Comparison of ENCODE assay signal across 7 cellular contexts in genomic region chr1:23791434-23792047, GRCh38. TPM values are rescaled to one million over a fixed set of nuclear protein-coding genes. Genes with fewer than 3 reads are reported as not detected.
DNase-seq lines count a peak whose midpoint lies in the region; ATAC-seq and TF ChIP-seq lines count a peak whose summit lies in the region.

No MANE protein-coding gene starts in this region.

- no peak for DNase-seq in MM.1S
- peak in 1 of 2 donors; percentile 27 for DNase-seq in activated naive CD4-positive, alpha-beta T cell treated with anti-CD3 and anti-CD28 coated beads, Interleukin-2, amount 50 U/mL, for 72 hours (ENCODE audit: low spot score in 2 of 2)
- DNase-seq in hepatic stellate cell (ENCODE audit: low spot score): peak; percentile 66
- peak; percentile 71 for DNase-seq in sigmoid colon
- DNase-seq in NCI-H2029 treated with DMSO at 0.1 percent for 48 hours (lab: John Stamatoyannopoulos, UW): no peak
- no peak for DNase-seq in foreskin melanocyte

- no peaks in the 10 kb centered on the region for H3K27me3 ChIP-seq in MM.1S (replicated peaks; ENCODE audit: insufficient read depth, low read length)
- no peaks in the 10 kb centered on the region for H3K27me3 ChIP-seq in sigmoid colon

- H3K36me3 ChIP-seq in MM.1S (replicated peaks; ENCODE audit: insufficient read depth, low read length): no peaks in the 10 kb centered on the region
- peaks cover 6 to 48% (median 16%) of the 10 kb centered on the region in 4 donors for H3K36me3 ChIP-seq in sigmoid colon

- H2AFZ ChIP-seq in MM.1S (ENCODE audit: low read length): peak overlapping the region; percentile 95

- TF ChIP-seq POLR2A in sigmoid colon (IDR thresholded peaks at IDR 0.05): no peak

- H3K9me2 ChIP-seq in MM.1S (replicated peaks; ENCODE audit: insufficient read depth, low read length): no peaks in the 10 kb centered on the region

- H3K27ac Mint-ChIP-seq in activated naive CD4-positive, alpha-beta T cell treated with anti-CD3 and anti-CD28 coated beads, Interleukin-2, amount 50 U/mL, for 72 hours: peak overlapping the region; percentile 91 to 93

- no peaks in the 10 kb centered on the region for H3K9me3 Mint-ChIP-seq in activated naive CD4-positive, alpha-beta T cell treated with anti-CD3 and anti-CD28 coated beads, Interleukin-2, amount 50 U/mL, for 72 hours

- TF ChIP-seq CTCF in GM12875 (IDR thresholded peaks at IDR 0.05; ENCODE audit: borderline replicate concordance, insufficient read depth, low read depth, low read length) (no peak), MM.1S (IDR thresholded peaks at IDR 0.05; ENCODE audit: low read length) (no peak), sigmoid colon (IDR thresholded peaks at IDR 0.05) (no peak)

- ATAC-seq in activated naive CD4-positive, alpha-beta T cell treated with anti-CD3 and anti-CD28 coated beads, Interleukin-2, amount 50 U/mL, for 72 hours: peak; percentile 30 to 34

- WGBS in sigmoid colon, 2 donors: 0 to 2% methylated on average over 17 of the region's 17 CpGs

- peaks cover 7% of the 10 kb centered on the region for H3F3A ChIP-seq in MM.1S (ENCODE audit: insufficient read depth, low read length)

- peak overlapping the region; percentile 74 for H3K9ac ChIP-seq in MM.1S (ENCODE audit: low read length)

- H3K9me3 ChIP-seq in MM.1S (replicated peaks; ENCODE audit: insufficient read depth, low read length) (no peaks in the 10 kb centered on the region), sigmoid colon (no peaks in the 10 kb centered on the region)

- H3K4me1 ChIP-seq in MM.1S (ENCODE audit: low read length): peaks cover 7% of the 10 kb centered on the region
- H3K4me1 ChIP-seq in sigmoid colon: peaks cover 0 to 37% (median 32%) of the 10 kb centered on the region in 4 donors

- H3K79me2 ChIP-seq in MM.1S (ENCODE audit: low read length): peaks cover 33% of the 10 kb centered on the region

- TF ChIP-seq EP300 in sigmoid colon (IDR thresholded peaks at IDR 0.05): no peak

- H3K4me2 ChIP-seq in MM.1S (ENCODE audit: low read depth, low read length): peak overlapping the region; percentile 91

- intact Hi-C loops in sigmoid colon (cut with DNase I): no loop called here

- H3K27ac ChIP-seq in MM.1S (ENCODE audit: low read length) (no peak overlapping the region; the same call in 1 of the 2 replicates), sigmoid colon (peak overlapping the region; percentile 73 to 85 (median 82))

- peak overlapping the region; percentile 76 for H3K4me3 ChIP-seq in GM12875 (ENCODE audit: low read depth, low read length)
- peak overlapping the region; percentile 90 for H3K4me3 ChIP-seq in MM.1S (ENCODE audit: low read length)
- peak overlapping the region; percentile 52 to 84 (median 77) for H3K4me3 ChIP-seq in sigmoid colon

- no peaks in the 10 kb centered on the region for H4K20me1 ChIP-seq in MM.1S (ENCODE audit: insufficient read depth, low read length)

- peaks cover 7 to 25% of the 10 kb centered on the region in 2 donors for H3K36me3 Mint-ChIP-seq in activated naive CD4-positive, alpha-beta T cell treated with anti-CD3 and anti-CD28 coated beads, Interleukin-2, amount 50 U/mL, for 72 hours

RNA-seq across cellular contexts. Expression of gene LYPLA2, which starts 0.6 kb away (rescaled TPM):
- 10 to 100 TPM; 73.6 to 78.1 TPM for total RNA-seq in activated naive CD4-positive, alpha-beta T cell treated with anti-CD3 and anti-CD28 coated beads, Interleukin-2, amount 50 U/mL, for 72 hours
- total RNA-seq in sigmoid colon: 10 to 100 TPM; 20.2 to 24.4 (median 23.3) TPM
- polyA plus RNA-seq in sigmoid colon: 100 to 1,000 TPM in 2 of 3 donors, 10 to 100 TPM in 1; 99.6 to 121 (median 120) TPM

RNA-seq across cellular contexts. Expression of gene GALE, which starts 9.0 kb away (rescaled TPM):
- total RNA-seq in activated naive CD4-positive, alpha-beta T cell treated with anti-CD3 and anti-CD28 coated beads, Interleukin-2, amount 50 U/mL, for 72 hours: 10 to 100 TPM; 43.6 to 53.2 TPM
- 10 to 100 TPM in 1 of 4 donors, 1 to 10 TPM in 3; 7.8 to 11.5 (median 9.5) TPM for total RNA-seq in sigmoid colon
- polyA plus RNA-seq in sigmoid colon: 100 to 1,000 TPM; 131 to 208 (median 207) TPM

RNA-seq across cellular contexts. Expression of gene PITHD1, which starts 13.3 kb away (rescaled TPM):
- total RNA-seq in activated naive CD4-positive, alpha-beta T cell treated with anti-CD3 and anti-CD28 coated beads, Interleukin-2, amount 50 U/mL, for 72 hours: 10 to 100 TPM; 68.6 to 94.7 TPM
- total RNA-seq in sigmoid colon: 10 to 100 TPM; 47.9 to 78.7 (median 50.9) TPM
- 10 to 100 TPM; 41.2 to 47.2 (median 42.0) TPM for polyA plus RNA-seq in sigmoid colon

RNA-seq across cellular contexts. Expression of gene HMGCL, which starts 33.7 kb away (rescaled TPM):
- 10 to 100 TPM; 29.0 to 45.3 TPM for total RNA-seq in activated naive CD4-positive, alpha-beta T cell treated with anti-CD3 and anti-CD28 coated beads, Interleukin-2, amount 50 U/mL, for 72 hours
- total RNA-seq in sigmoid colon: 10 to 100 TPM; 24.8 to 47.4 (median 37.9) TPM
- 100 to 1,000 TPM in 2 of 3 donors, 10 to 100 TPM in 1; 56.6 to 156 (median 118) TPM for polyA plus RNA-seq in sigmoid colon

RNA-seq across cellular contexts. Expression of gene ELOA, which starts 48.3 kb away (rescaled TPM):
- total RNA-seq in activated naive CD4-positive, alpha-beta T cell treated with anti-CD3 and anti-CD28 coated beads, Interleukin-2, amount 50 U/mL, for 72 hours: 10 to 100 TPM; 30.9 to 33.4 TPM
- total RNA-seq in sigmoid colon: 10 to 100 TPM; 25.7 to 29.9 (median 26.7) TPM
- polyA plus RNA-seq in sigmoid colon: 10 to 100 TPM; 12.3 to 18.3 (median 15.0) TPM

Comparison
In these comparisons a context has a peak if more than half of its experiments do, and no peak if none do; other contexts are left out.
1. DNase-seq: peak in hepatic stellate cell (single experiment) and sigmoid colon (single experiment); none in MM.1S (single experiment), NCI-H2029 treated with DMSO at 0.1 percent for 48 hours (single experiment) and foreskin melanocyte (single experiment).
2. Peak in every context shown above with its lines, with median percentiles within 50 percentile points of each other: H3K4me3 ChIP-seq.